ENCODE assay signal across 10 cellular contexts in genomic region chr9:93263334-93264229, GRCh38.
DNase-seq lines count a peak whose midpoint lies in the region; ATAC-seq, FAIRE-seq and TF ChIP-seq lines count a peak whose summit lies in the region.
"Had no signal": no experiment of that assay in that cellular context is flagged by ENCODE, and none has a peak within 500 bp of the region (broad histone marks: within the 10 kb centered on the region; RNA-seq: fewer than 3 reads in every experiment).

No MANE protein-coding gene starts in this region.

- peaks cover 20% of the 10 kb centered on the region for H3K36me3 ChIP-seq in left ventricle myocardium inferior
- peaks cover 42% of the 10 kb centered on the region for H3K36me3 ChIP-seq in OCI-LY7 (ENCODE audit: insufficient read depth, low read length)

- no peak for ATAC-seq in GM18511 (IDR thresholded peaks at IDR 0.05; ENCODE audit: unreplicated experiment)

- intact Hi-C loops in left ventricle myocardium inferior (cut with micrococcal nuclease) = no loop called here
- intact Hi-C loops in cardiac septum (cut with DNase I) = no loop called here
- intact Hi-C loops in OCI-LY7 (cut with micrococcal nuclease; ENCODE audit: unreplicated experiment) = loop anchor here (10.0 kb wide), 1 partner anchor 539 kb away; no protein-coding TSS in a partner anchor
- intact Hi-C loops in lower leg skin (cut with DNase I; ENCODE audit: low total_unique reads) = no loop called here

- H4K20me1 ChIP-seq in OCI-LY7 (ENCODE audit: insufficient read depth, low read length) = no peaks in the 10 kb centered on the region

- DNase-seq in left ventricle myocardium inferior (no peak), cardiac septum (ENCODE audit: low spot score) (no peak), OCI-LY7 (ENCODE audit: low spot score) (peak; percentile 46), lower leg skin (ENCODE audit: low spot score in 2 of 2) (peak; percentile 10 to 72), ureter (ENCODE audit: low spot score) (peak; percentile 32), GF-D8 (lab: John Stamatoyannopoulos, UW) (no peak), HTR-8/SVneo (ENCODE audit: insufficient read length, low spot score) (no peak)
- DNase-seq: mammary epithelial cell had no signal

- no peak overlapping the region for H2AFZ ChIP-seq in OCI-LY7 (ENCODE audit: low read length)

- H3K4me1 ChIP-seq in left ventricle myocardium inferior (peaks cover 47% of the 10 kb centered on the region), OCI-LY7 (ENCODE audit: insufficient read depth, low read length, poor library complexity, severe bottlenecking) (peaks cover 77% of the 10 kb centered on the region)

- H3K27ac ChIP-seq in left ventricle myocardium inferior (replicated peaks) = peak overlapping the region; percentile 45
- H3K27ac ChIP-seq in OCI-LY7 (ENCODE audit: low read depth, low read length, poor library complexity, severe bottlenecking) = peak overlapping the region; percentile 99

- H3K9me2 ChIP-seq in OCI-LY7 (ENCODE audit: insufficient read depth, low read length) = no peaks in the 10 kb centered on the region

- no peak for TF ChIP-seq POLR2A in lower leg skin (IDR thresholded peaks at IDR 0.05)

- peaks cover 23% of the 10 kb centered on the region for H3K27me3 ChIP-seq in left ventricle myocardium inferior (ENCODE audit: low read depth)

- no peak overlapping the region for H3K4me3 ChIP-seq in left ventricle myocardium inferior
- H3K4me3 ChIP-seq in OCI-LY7 (ENCODE audit: low read depth, low read length, poor library complexity, severe bottlenecking) = no peak overlapping the region
- H3K4me3 ChIP-seq in lower leg skin (ENCODE audit: low read depth, poor library complexity, severe bottlenecking) = no peak overlapping the region

- no TSS peak for BruUV-seq in OCI-LY7 (replicated peaks; lab: Mats Ljungman, UMichigan)

- POLR2A ChIA-PET in OCI-LY7 (lab: Charles Lee) = interaction anchor here (0.6 to 10.8 kb wide), 4 partner anchors 12 to 41 kb away, joined by 3 to 170 read pairs (median 4); no protein-coding TSS in a partner anchor

- TF ChIP-seq CTCF in left ventricle myocardium inferior (IDR thresholded peaks at IDR 0.05; ENCODE audit: borderline replicate concordance) = no peak
- no peak; the same call in 1 of the 2 replicates for TF ChIP-seq CTCF in OCI-LY7 (conservative IDR thresholded peaks at IDR 0.05; ENCODE audit: low read length)
- TF ChIP-seq CTCF in lower leg skin (IDR thresholded peaks at IDR 0.05) = no peak

- H3K79me2 ChIP-seq in OCI-LY7 (ENCODE audit: insufficient read depth, low read depth, low read length) = peaks cover 43% of the 10 kb centered on the region; the same call in 1 of the 2 replicates

- peak overlapping the region; percentile 97 for H3K4me2 ChIP-seq in OCI-LY7 (ENCODE audit: low read length)

- H3K9me3 ChIP-seq in left ventricle myocardium inferior (replicated peaks) (no peaks in the 10 kb centered on the region), OCI-LY7 (ENCODE audit: low read length) (no peaks in the 10 kb centered on the region)

- CTCF ChIA-PET in OCI-LY7 (lab: Charles Lee; ENCODE audit: unreplicated experiment) = interaction anchor here (1.3 kb wide), 1 partner anchor 39 kb away, joined by 7 read pairs; no protein-coding TSS in a partner anchor

- WGBS in lower leg skin, 2 donors = 90% methylated on average over 27 to 38 of the region's 41 CpGs

- FAIRE-seq in HTR-8/SVneo (lab: Jason Lieb, UNC) = no peak
- FAIRE-seq: astrocyte had no signal

Comparison
In these comparisons a context has a peak if more than half of its experiments do, and no peak if none do; other contexts are left out.
1. DNase-seq: peak in OCI-LY7 (single experiment), lower leg skin (2 of 2) and ureter (single experiment); none in left ventricle myocardium inferior (single experiment), cardiac septum (single experiment), GF-D8 (single experiment) and HTR-8/SVneo (single experiment).